ENCODE assay signal across 21 cellular contexts in the genomic region with DNA sequence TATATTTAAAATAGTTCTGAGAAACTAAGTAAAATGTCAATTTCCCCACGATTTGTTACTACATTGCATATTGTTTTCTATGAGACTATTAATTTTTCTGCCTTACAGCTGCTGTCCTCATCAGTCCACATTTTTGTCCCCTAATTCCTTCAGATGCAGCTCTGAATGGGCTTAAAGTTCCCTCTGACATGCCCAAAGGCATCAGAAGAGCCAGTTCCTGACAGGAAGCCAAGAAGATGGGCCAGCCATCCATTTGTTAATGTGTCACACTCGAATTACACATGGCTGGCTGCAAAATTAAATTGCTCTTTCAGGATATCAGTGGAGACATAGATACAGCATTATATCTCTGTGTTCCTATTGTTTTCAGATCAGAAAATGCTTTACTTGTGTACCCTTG.
DNase-seq lines count a peak whose midpoint lies in the region; ATAC-seq and TF ChIP-seq lines count a peak whose summit lies in the region.
"Had no signal": no experiment of that assay in that cellular context is flagged by ENCODE, and none has a peak within 500 bp of the region (broad histone marks: within the 10 kb centered on the region; RNA-seq: fewer than 3 reads in every experiment).

No MANE protein-coding gene starts in this region.

- CTCF ChIA-PET in SK-N-SH (lab: Yijun Ruan, JAX) = no interaction called here

- H3K9me3 ChIP-seq in SK-N-SH = 0 out of 2 replicates have a peak, but pooled peaks cover 6% of the 10 kb centered on the region

- no peaks in the 10 kb centered on the region for H3K79me2 ChIP-seq in SK-N-SH (ENCODE audit: insufficient read depth)

- 0% methylated on average over 2 of the region's 2 CpGs for WGBS in SK-N-SH (ENCODE audit: low lambda C conversion rate)

- no peaks in the 10 kb centered on the region for H3K27me3 ChIP-seq in SK-N-SH (ENCODE audit: insufficient read depth)
- H3K27me3 ChIP-seq: BLaER1 had no signal

- POLR2A ChIA-PET in SK-N-SH (lab: Yijun Ruan, JAX) = no interaction called here

- ATAC-seq in SK-N-SH treated with all-trans-retinoic acid at 6 μM for 48 hours = no peak
- ATAC-seq: K562, PC-3 had no signal

- in situ Hi-C loops in SK-MEL-5 (cut with HindIII; ENCODE audit: low pct_unique_long_range_greater_than_20kb, low sequenced_read_pairs) = no loop called here

- no peak for TF ChIP-seq RAD21 in SK-N-SH (IDR thresholded peaks at IDR 0.05; ENCODE audit: low read length)

- no peak for TF ChIP-seq CTCF in SK-N-SH (IDR thresholded peaks at IDR 0.05)

- no peaks in the 10 kb centered on the region for H3F3A ChIP-seq in SK-N-SH (replicated peaks; ENCODE audit: insufficient read depth)

- TF ChIP-seq EP300 in SK-N-SH (IDR thresholded peaks at IDR 0.05; ENCODE audit: borderline replicate concordance in 1 of 2, low read depth in 1 of 2, low read length in 1 of 2) = peak in 1 of 2 experiments; percentile 73; a peak in 2 of 4 replicates

- no peak overlapping the region for H3K9ac ChIP-seq in SK-N-SH
- H3K9ac ChIP-seq: BLaER1 had no signal

- no peak overlapping the region for H3K4me2 ChIP-seq in SK-N-SH
- H3K4me2 ChIP-seq: BLaER1 had no signal

- DNase-seq in SK-N-SH = peak; percentile 44
- peak; percentile 45 for DNase-seq in SK-MEL-5 (ENCODE audit: low read depth, low spot score)
- peak; percentile 15 for DNase-seq in iPS-NIHi11 (ENCODE audit: low spot score)
- DNase-seq in SW480 (ENCODE audit: low spot score) = no peak
- DNase-seq in T-helper 9 cell = no peak
- no peak for DNase-seq in foreskin melanocyte
- no peak for DNase-seq in SK-N-DZ (ENCODE audit: low spot score)
- DNase-seq: CD4-positive, CD25-positive, alpha-beta regulatory T cell; GOT3; HCEC 1CT; Kasumi-1; NCI-H1092 treated with DMSO at 0.1 percent for 48 hours; NCI-H1436; NCI-H187; NCI-H2081 treated with DMSO at 0.1 percent for 48 hours; NCI-H510A; PC-3; SW 1271 had no signal

- no peak overlapping the region for H2AFZ ChIP-seq in SK-N-SH (ENCODE audit: low read depth)

- no peak overlapping the region for H3K4me3 ChIP-seq in SK-N-SH (ENCODE audit: low read depth in 2 of 2, low read length in 1 of 2)
- H3K4me3 ChIP-seq: BLaER1, K562 had no signal

- peak overlapping the region in 1 of 2 experiments; percentile 43; a peak in 2 of 4 replicates for H3K27ac ChIP-seq in SK-N-SH (ENCODE audit: low read depth in 2 of 2, low read length in 1 of 2)
- H3K27ac ChIP-seq: BLaER1 had no signal

- no peaks in the 10 kb centered on the region for H3K36me3 ChIP-seq in SK-N-SH (replicated peaks in 1 of 2; ENCODE audit: control insufficient read depth in 1 of 2, insufficient read depth in 2 of 2, low read length in 1 of 2)
- H3K36me3 ChIP-seq: BLaER1 had no signal

- H3K9me2 ChIP-seq in SK-N-SH = no peaks in the 10 kb centered on the region

- no peaks in the 10 kb centered on the region for H4K20me1 ChIP-seq in SK-N-SH (ENCODE audit: insufficient read depth)
- H4K20me1 ChIP-seq: BLaER1 had no signal

- H3K4me1 ChIP-seq in SK-N-SH (ENCODE audit: control insufficient read depth in 1 of 2, insufficient read depth in 2 of 2, low read depth in 1 of 2, low read length in 1 of 2) = peaks cover 0 to 9% of the 10 kb centered on the region in 2 experiments; a peak in 2 of 4 replicates
- H3K4me1 ChIP-seq: BLaER1 had no signal

TF ChIP-seq in SK-N-SH, 30 proteins besides CTCF, POLR2A, EP300 and RAD21:
- TF ChIP-seq FOXM1 (IDR thresholded peaks at IDR 0.05; ENCODE audit: low read depth) = no peak
- TF ChIP-seq GATA2 (CRISPR knock-in tag; IDR thresholded peaks at IDR 0.05) = peak; percentile 34; the same call in 1 of the 2 replicates
- TF ChIP-seq, protein P1, sequence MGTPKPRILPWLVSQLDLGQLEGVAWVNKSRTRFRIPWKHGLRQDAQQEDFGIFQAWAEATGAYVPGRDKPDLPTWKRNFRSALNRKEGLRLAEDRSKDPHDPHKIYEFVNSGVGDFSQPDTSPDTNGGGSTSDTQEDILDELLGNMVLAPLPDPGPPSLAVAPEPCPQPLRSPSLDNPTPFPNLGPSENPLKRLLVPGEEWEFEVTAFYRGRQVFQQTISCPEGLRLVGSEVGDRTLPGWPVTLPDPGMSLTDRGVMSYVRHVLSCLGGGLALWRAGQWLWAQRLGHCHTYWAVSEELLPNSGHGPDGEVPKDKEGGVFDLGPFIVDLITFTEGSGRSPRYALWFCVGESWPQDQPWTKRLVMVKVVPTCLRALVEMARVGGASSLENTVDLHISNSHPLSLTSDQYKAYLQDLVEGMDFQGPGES (IDR thresholded peaks at IDR 0.05; ENCODE audit: low read depth, low read length) = no peak
- TF ChIP-seq RCOR1 (IDR thresholded peaks at IDR 0.05; ENCODE audit: low read length) = peak; percentile 70
- TF ChIP-seq MEF2A (IDR thresholded peaks at IDR 0.05; ENCODE audit: borderline replicate concordance, low read depth) = no peak

TF ChIP-seq in SK-N-SH treated with all-trans-retinoic acid at 6 μM for 48 hours, 23 proteins besides CTCF, POLR2A, EP300 and RAD21:
- no peak for TF ChIP-seq CSDC2 (CRISPR knock-in tag; IDR thresholded peaks at IDR 0.05)

Comparison
In these comparisons a context has a peak if more than half of its experiments do, and no peak if none do; other contexts are left out.
1. DNase-seq: peak in SK-N-SH (single experiment), SK-MEL-5 (single experiment) and iPS-NIHi11 (single experiment); none in SW480 (single experiment), T-helper 9 cell (single experiment), foreskin melanocyte (single experiment) and SK-N-DZ (single experiment).